In genomic region chr1:221708076-221708571, GRCh38 we compare ENCODE assay signal across 8 cellular contexts. TPM values are rescaled to one million over a fixed set of nuclear protein-coding genes. Genes with fewer than 3 reads are reported as not detected.
DNase-seq lines count a peak whose midpoint lies in the region; ATAC-seq lines count a peak whose summit lies in the region.

No MANE protein-coding gene starts in this region.

- H3K4me3 Mint-ChIP-seq in activated CD4-positive, alpha-beta memory T cell treated with anti-CD3 and anti-CD28 coated beads, Interleukin-2, amount 10 ng/mL, durations not matched to agents 7 days and 5 days = no peak overlapping the region
- H3K4me3 Mint-ChIP-seq in stimulated activated naive B cell treated with anti-CD40 and anti-IgM and Interleukin-4, amounts not matched to agents 10 μg/mL and 1 μg/mL and 100 μg/mL, for 72 hours = peak overlapping the region; percentile 42 to 62

- ATAC-seq in GM18498 (IDR thresholded peaks at IDR 0.05; ENCODE audit: unreplicated experiment) (peak; percentile 61), GM21515 (IDR thresholded peaks at IDR 0.05; ENCODE audit: unreplicated experiment) (peak; percentile 61)
- peak; percentile 83 to 84 for ATAC-seq in stimulated activated naive B cell treated with anti-CD40 and anti-IgM and Interleukin-4, amounts not matched to agents 10 μg/mL and 1 μg/mL and 100 μg/mL, for 72 hours (replicated peaks)

- CTCF ChIA-PET in activated CD4-positive, alpha-beta memory T cell treated with anti-CD3 and anti-CD28 coated beads, Interleukin-2, amount 10 ng/mL, durations not matched to agents 7 days and 5 days (lab: Charles Lee) = interaction anchor here (0.7 to 10.2 kb wide), 6 partner anchors 9 to 34 kb away, joined by 3 to 82 read pairs (median 3); partner anchors contain the start of gene DUSP10

- in situ Hi-C loops in KBM-7 (cut with MboI; ENCODE audit: low pct_unique_long_range_greater_than_20kb, low sequenced_read_pairs) = no loop called here

- H3K4me1 Mint-ChIP-seq in activated CD4-positive, alpha-beta memory T cell treated with anti-CD3 and anti-CD28 coated beads, Interleukin-2, amount 10 ng/mL, durations not matched to agents 7 days and 5 days = peaks cover 67% of the 10 kb centered on the region
- H3K4me1 Mint-ChIP-seq in stimulated activated naive B cell treated with anti-CD40 and anti-IgM and Interleukin-4, amounts not matched to agents 10 μg/mL and 1 μg/mL and 100 μg/mL, for 72 hours = peaks cover 36 to 47% of the 10 kb centered on the region in 2 donors

- peak overlapping the region; percentile 76 for H3K27ac Mint-ChIP-seq in activated CD4-positive, alpha-beta memory T cell treated with anti-CD3 and anti-CD28 coated beads, Interleukin-2, amount 10 ng/mL, durations not matched to agents 7 days and 5 days
- H3K27ac Mint-ChIP-seq in stimulated activated naive B cell treated with anti-CD40 and anti-IgM and Interleukin-4, amounts not matched to agents 10 μg/mL and 1 μg/mL and 100 μg/mL, for 72 hours = peak overlapping the region; percentile 91

- DNase-seq in KBM-7 (peak; percentile 98), iris pigment epithelial cell (ENCODE audit: low read depth) (peak; percentile 86), 8988T (no peak), HPDE6-E6E7 (ENCODE audit: extremely low spot score) (no peak)
- peak; percentile 71 for DNase-seq in activated CD4-positive, alpha-beta memory T cell treated with anti-CD3 and anti-CD28 coated beads, Interleukin-2, amount 10 ng/mL, durations not matched to agents 7 days and 5 days
- DNase-seq in stimulated activated naive B cell treated with anti-CD40 and anti-IgM and Interleukin-4, amounts not matched to agents 10 μg/mL and 1 μg/mL and 100 μg/mL, for 72 hours = peak; percentile 64

- peaks cover 53% of the 10 kb centered on the region for H3K36me3 Mint-ChIP-seq in activated CD4-positive, alpha-beta memory T cell treated with anti-CD3 and anti-CD28 coated beads, Interleukin-2, amount 10 ng/mL, durations not matched to agents 7 days and 5 days (ENCODE audit: low read depth)
- H3K36me3 Mint-ChIP-seq in stimulated activated naive B cell treated with anti-CD40 and anti-IgM and Interleukin-4, amounts not matched to agents 10 μg/mL and 1 μg/mL and 100 μg/mL, for 72 hours = peaks cover 34 to 57% of the 10 kb centered on the region in 2 donors

- POLR2A ChIA-PET in activated CD4-positive, alpha-beta memory T cell treated with anti-CD3 and anti-CD28 coated beads, Interleukin-2, amount 10 ng/mL, durations not matched to agents 7 days and 5 days (lab: Charles Lee) = interaction anchor here (0.7 to 10.2 kb wide), 13 partner anchors 9 to 71 kb away, joined by 3 to 299 read pairs (median 5); partner anchors contain the start of gene DUSP10

- no peaks in the 10 kb centered on the region for H3K27me3 Mint-ChIP-seq in activated CD4-positive, alpha-beta memory T cell treated with anti-CD3 and anti-CD28 coated beads, Interleukin-2, amount 10 ng/mL, durations not matched to agents 7 days and 5 days
- H3K27me3 Mint-ChIP-seq in stimulated activated naive B cell treated with anti-CD40 and anti-IgM and Interleukin-4, amounts not matched to agents 10 μg/mL and 1 μg/mL and 100 μg/mL, for 72 hours = no peaks in the 10 kb centered on the region

- H3K9me3 Mint-ChIP-seq in activated CD4-positive, alpha-beta memory T cell treated with anti-CD3 and anti-CD28 coated beads, Interleukin-2, amount 10 ng/mL, durations not matched to agents 7 days and 5 days = no peaks in the 10 kb centered on the region
- H3K9me3 Mint-ChIP-seq in stimulated activated naive B cell treated with anti-CD40 and anti-IgM and Interleukin-4, amounts not matched to agents 10 μg/mL and 1 μg/mL and 100 μg/mL, for 72 hours = no peaks in the 10 kb centered on the region

RNA-seq across cellular contexts. Expression of gene DUSP10, which starts 33.8 kb away (rescaled TPM):
- 10 to 100 TPM; 18.8 to 20.5 TPM for total RNA-seq in activated CD4-positive, alpha-beta memory T cell treated with anti-CD3 and anti-CD28 coated beads, Interleukin-2, amount 10 ng/mL, durations not matched to agents 7 days and 5 days

Comparison
In these comparisons a context has a peak if more than half of its experiments do, and no peak if none do; other contexts are left out.
1. DNase-seq: peak in KBM-7 (single experiment), activated CD4-positive, alpha-beta memory T cell treated with anti-CD3 and anti-CD28 coated beads, Interleukin-2, amount 10 ng/mL, durations not matched to agents 7 days and 5 days (single experiment), iris pigment epithelial cell (single experiment) and stimulated activated naive B cell treated with anti-CD40 and anti-IgM and Interleukin-4, amounts not matched to agents 10 μg/mL and 1 μg/mL and 100 μg/mL, for 72 hours (single experiment); none in 8988T (single experiment) and HPDE6-E6E7 (single experiment).
2. Peak in every context shown above with its lines, with median percentiles within 50 percentile points of each other: ATAC-seq.